Comparison of ENCODE assay signal across 8 cellular contexts in the genomic region with DNA sequence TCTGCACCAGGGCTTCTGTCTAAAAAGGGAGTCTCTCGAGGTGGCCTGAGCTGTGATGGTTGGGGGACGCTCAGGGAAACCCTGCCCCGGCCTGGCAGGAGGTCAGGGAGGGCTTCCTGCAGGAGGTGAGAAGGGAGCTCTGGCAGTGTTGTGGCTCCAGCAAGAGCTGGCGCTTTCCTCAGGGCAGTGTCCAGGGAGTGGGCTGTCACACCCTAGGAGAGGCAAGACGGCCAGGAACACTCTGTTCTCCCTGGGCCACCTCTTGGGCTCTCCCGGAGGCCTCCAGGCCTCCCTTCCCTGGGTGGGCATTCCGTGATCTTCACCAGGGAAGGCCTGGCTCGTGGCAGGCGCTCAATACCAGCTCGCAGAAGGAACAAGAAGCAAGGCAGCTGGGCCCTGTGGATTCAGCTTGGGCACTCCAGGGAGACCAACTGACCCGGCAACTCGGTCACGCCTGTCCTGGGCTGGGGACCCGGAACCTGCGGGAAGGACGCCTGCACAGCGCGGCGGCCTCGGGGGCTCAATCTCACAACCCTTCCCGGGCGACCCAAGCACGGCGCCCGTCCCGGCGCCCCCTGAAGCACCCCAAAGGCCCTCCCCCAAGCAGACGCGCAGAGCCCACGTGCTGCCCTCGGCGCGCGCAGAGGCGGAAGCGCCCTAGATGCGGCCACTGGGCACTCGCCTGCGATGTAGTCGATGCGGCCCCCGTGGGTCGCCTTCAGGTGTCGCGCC. TPM values are rescaled to one million over a fixed set of nuclear protein-coding genes. Genes with fewer than 3 reads are reported as not detected.
DNase-seq lines count a peak whose midpoint lies in the region; ATAC-seq, FAIRE-seq and TF ChIP-seq lines count a peak whose summit lies in the region.

No MANE protein-coding gene starts in this region.

- H3K27ac ChIP-seq in H1 (ENCODE audit: low read depth, low read length) (peak overlapping the region; percentile 74), mesendoderm (ENCODE audit: low read depth, low read length) (peak overlapping the region; percentile 7)

- CTCF ChIA-PET in activated CD8-positive, alpha-beta T cell treated with anti-CD3 and anti-CD28 coated beads, Interleukin-2, amount 10 ng/mL, durations not matched to agents 7 days and 5 days (lab: Charles Lee), result interaction anchor here (0.9 to 5.5 kb wide), 13 partner anchors 12 to 407 kb away, joined by 3 to 42 read pairs (median 4); partner anchors contain the start of genes GALNS and TRAPPC2L
- CTCF ChIA-PET in H1 (lab: Charles Lee; ENCODE audit: partially characterized antibody), result interaction anchor here (0.6 to 2.6 kb wide), 15 partner anchors 10 to 363 kb away, joined by 3 to 16 read pairs (median 4); partner anchors contain the start of gene CDH15

- H3K79me1 ChIP-seq in H1 (ENCODE audit: low read depth, low read length) (peaks cover 6% of the 10 kb centered on the region; the same call in 1 of the 2 replicates), mesendoderm (ENCODE audit: low read length) (peaks cover 7% of the 10 kb centered on the region)

- no peak for FAIRE-seq in H1 (lab: Jason Lieb, UNC)

- H3K4me2 ChIP-seq in H1 (ENCODE audit: insufficient read depth in 1 of 2, low read depth in 2 of 2, low read length in 2 of 2) (peak overlapping the region; percentile 82 to 90), mesendoderm (ENCODE audit: low read length) (peak overlapping the region; percentile 98)

- no peak overlapping the region for H2AFZ ChIP-seq in H1 (ENCODE audit: low read length)

- no peak for TF ChIP-seq EP300 in H1 (IDR thresholded peaks at IDR 0.05; ENCODE audit: borderline replicate concordance in 1 of 2, low read depth in 2 of 2, low read length in 2 of 2)

- peaks cover 0 to 20% of the 10 kb centered on the region in 2 experiments; a peak in 2 of 4 replicates for H3K79me2 ChIP-seq in H1 (ENCODE audit: control insufficient read depth in 1 of 2, insufficient read depth in 2 of 2, low read length in 2 of 2)
- H3K79me2 ChIP-seq in mesendoderm (ENCODE audit: control insufficient read depth, insufficient read depth, low read length), result peaks cover 19% of the 10 kb centered on the region

- H4K8ac ChIP-seq in H1 (ENCODE audit: extremely low read depth, insufficient read depth, low read length) (peak overlapping the region; percentile 98; the same call in 1 of the 2 replicates), mesendoderm (ENCODE audit: low read depth, low read length) (no peak overlapping the region)

- H2BK5ac ChIP-seq in H1 (ENCODE audit: low read depth, low read length) (peak overlapping the region; percentile 93; the same call in 1 of the 2 replicates), mesendoderm (ENCODE audit: low read length) (peak overlapping the region; percentile 87)

- H3K14ac ChIP-seq in H1 (ENCODE audit: insufficient read length), result no peak overlapping the region

- ATAC-seq in GM18870 (IDR thresholded peaks at IDR 0.05; ENCODE audit: unreplicated experiment) (peak; percentile 33), HG03064 (IDR thresholded peaks at IDR 0.05; ENCODE audit: low read depth, unreplicated experiment) (peak; percentile 49)
- ATAC-seq in activated CD8-positive, alpha-beta T cell treated with anti-CD3 and anti-CD28 coated beads, Interleukin-2, amount 10 ng/mL, durations not matched to agents 7 days and 5 days, result peak; percentile 67

- DNase-seq in Ammon's horn (ENCODE audit: low spot score) (peak; percentile 92), NCI-H226 (peak; percentile 75), H1 (ENCODE audit: low read depth in 1 of 2, low spot score in 2 of 2) (no peak), mesendoderm (peak; percentile 57)
- DNase-seq in activated CD8-positive, alpha-beta T cell treated with anti-CD3 and anti-CD28 coated beads, Interleukin-2, amount 10 ng/mL, durations not matched to agents 7 days and 5 days, result peak; percentile 79
- peak; percentile 79 for DNase-seq in stimulated activated CD8-positive, alpha-beta memory T cell treated with anti-CD3 and anti-CD28 coated beads, Interleukin-4, amount 100 ng/mL, for 48 hours

- no peak overlapping the region for H2BK20ac ChIP-seq in H1 (ENCODE audit: low read length)

- peaks cover 27 to 36% of the 10 kb centered on the region in 2 experiments for H4K20me1 ChIP-seq in H1 (replicated peaks in 1 of 2; ENCODE audit: control insufficient read depth in 1 of 2, insufficient read depth in 2 of 2, low read length in 2 of 2)

- H4K5ac ChIP-seq in H1 (ENCODE audit: insufficient read length, low read depth, low read length) (peak overlapping the region; percentile 63), mesendoderm (ENCODE audit: low read length) (no peak overlapping the region)

- H3K4me1 ChIP-seq in H1 (replicated peaks in 1 of 4; ENCODE audit: control insufficient read depth in 3 of 4, insufficient read depth in 4 of 4, low read length in 3 of 4), result peaks cover 0 to 11% (median 4%) of the 10 kb centered on the region in 4 experiments; a peak in 5 of 7 replicates
- no peaks in the 10 kb centered on the region for H3K4me1 ChIP-seq in mesendoderm (ENCODE audit: control insufficient read depth, low read depth, low read length)

- TF ChIP-seq POLR2A in H1 (IDR thresholded peaks at IDR 0.05; ENCODE audit: control extremely low read depth in 1 of 2, low read depth in 2 of 2, low read length in 2 of 2), result no peak

- peak overlapping the region; percentile 84 to 93 (median 86) for H3K9ac ChIP-seq in H1 (replicated peaks in 1 of 4; ENCODE audit: extremely low read depth in 1 of 4, low read depth in 3 of 4, low read length in 3 of 4)
- H3K9ac ChIP-seq in mesendoderm (ENCODE audit: low read length), result peak overlapping the region; percentile 97

- no peaks in the 10 kb centered on the region for H3K9me3 Mint-ChIP-seq in activated CD8-positive, alpha-beta T cell treated with anti-CD3 and anti-CD28 coated beads, Interleukin-2, amount 10 ng/mL, durations not matched to agents 7 days and 5 days (ENCODE audit: insufficient read depth)

- H3K23ac ChIP-seq in H1 (ENCODE audit: insufficient read length), result no peak overlapping the region
- peak overlapping the region; percentile 97 for H3K23ac ChIP-seq in mesendoderm (ENCODE audit: low read length)

- POLR2A ChIA-PET in activated CD8-positive, alpha-beta T cell treated with anti-CD3 and anti-CD28 coated beads, Interleukin-2, amount 10 ng/mL, durations not matched to agents 7 days and 5 days (lab: Charles Lee), result interaction anchor here (0.6 to 4.2 kb wide), 10 partner anchors 8 to 241 kb away, joined by 3 to 27 read pairs (median 8); partner anchors contain the start of genes GALNS, TRAPPC2L and ZC3H18
- POLR2A ChIA-PET in H1 (lab: Charles Lee; ENCODE audit: partially characterized antibody), result interaction anchor here (0.8 to 8.1 kb wide), 25 partner anchors 8 to 391 kb away, joined by 3 to 77 read pairs (median 5); partner anchors contain the start of genes GALNS, IL17C, SLC22A31 and TRAPPC2L

- no peak overlapping the region for H2AK5ac ChIP-seq in H1 (ENCODE audit: low read depth, low read length)
- peak overlapping the region; percentile 74 for H2AK5ac ChIP-seq in mesendoderm (ENCODE audit: low read length)

- H3K9me3 ChIP-seq in H1 (ENCODE audit: insufficient read depth in 2 of 2, low read depth in 1 of 2, low read length in 1 of 2), result no peaks in the 10 kb centered on the region

- TF ChIP-seq CTCF in H1 (IDR thresholded peaks at IDR 0.05; ENCODE audit: control extremely low read depth in 1 of 3, insufficient read depth in 1 of 3, low read depth in 1 of 3, low read length in 3 of 3), result no peak

- H2BK15ac ChIP-seq in H1 (ENCODE audit: low read length), result no peak overlapping the region
- no peak overlapping the region for H2BK15ac ChIP-seq in mesendoderm (replicated peaks; ENCODE audit: low read depth)

- H3K23me2 ChIP-seq in H1 (ENCODE audit: low read depth, low read length), result peaks cover 10% of the 10 kb centered on the region

- H2BK120ac ChIP-seq in H1 (replicated peaks; ENCODE audit: low read depth, low read length) (no peak overlapping the region), mesendoderm (ENCODE audit: low read depth, low read length) (peak overlapping the region; percentile 39)

- H3K18ac ChIP-seq in H1 (ENCODE audit: extremely low read depth, low read length), result peak overlapping the region; percentile 96
- peak overlapping the region; percentile 85 for H3K18ac ChIP-seq in mesendoderm (ENCODE audit: low read length)

- H2BK12ac ChIP-seq in H1 (ENCODE audit: low read depth, low read length), result no peak overlapping the region; the same call in 1 of the 2 replicates

- H3K4ac ChIP-seq in H1 (replicated peaks; ENCODE audit: insufficient read length, low read depth, low read length) (peak overlapping the region; percentile 32), mesendoderm (ENCODE audit: low read depth, low read length) (peak overlapping the region; percentile 62)

- TF ChIP-seq RAD21 in H1 (IDR thresholded peaks at IDR 0.05 in 1 of 2, conservative IDR thresholded peaks at IDR 0.05 in 1 of 2; ENCODE audit: low read depth in 2 of 2, low read length in 2 of 2), result no peak

- H3K4me3 Mint-ChIP-seq in activated CD8-positive, alpha-beta T cell treated with anti-CD3 and anti-CD28 coated beads, Interleukin-2, amount 10 ng/mL, durations not matched to agents 7 days and 5 days, result peak overlapping the region; percentile 85

- peak overlapping the region; percentile 67 to 86 (median 82) for H3K4me3 ChIP-seq in H1 (ENCODE audit: extremely low read depth in 1 of 4, insufficient read depth in 2 of 4, low read depth in 3 of 4, low read length in 4 of 4)
- peak overlapping the region; percentile 90 for H3K4me3 ChIP-seq in mesendoderm (ENCODE audit: low read length)

- peaks cover 39% of the 10 kb centered on the region for H3K36me3 Mint-ChIP-seq in activated CD8-positive, alpha-beta T cell treated with anti-CD3 and anti-CD28 coated beads, Interleukin-2, amount 10 ng/mL, durations not matched to agents 7 days and 5 days (ENCODE audit: low read depth)

- 7% methylated on average over 34 of the region's 45 CpGs; no CpG with 5 or more reads in 1 of the 2 experiments for WGBS in H1 (ENCODE audit: extremely low coverage in 1 of 2, insufficient coverage in 1 of 2, insufficient read length in 1 of 2, insufficient replicate concordance in 2 of 2, low coverage in 1 of 2, low lambda C conversion rate in 2 of 2, missing lambda C conversion rate in 1 of 2), 2 experiments
- no CpG with 5 or more reads among the region's 45 CpGs for WGBS in mesendoderm (ENCODE audit: extremely low coverage, insufficient coverage, low lambda C conversion rate)

- H3K27ac Mint-ChIP-seq in activated CD8-positive, alpha-beta T cell treated with anti-CD3 and anti-CD28 coated beads, Interleukin-2, amount 10 ng/mL, durations not matched to agents 7 days and 5 days, result peak overlapping the region; percentile 93

- no peaks in the 10 kb centered on the region for H3K27me3 Mint-ChIP-seq in activated CD8-positive, alpha-beta T cell treated with anti-CD3 and anti-CD28 coated beads, Interleukin-2, amount 10 ng/mL, durations not matched to agents 7 days and 5 days (ENCODE audit: low read depth)

- peaks cover 36% of the 10 kb centered on the region for H3K4me1 Mint-ChIP-seq in activated CD8-positive, alpha-beta T cell treated with anti-CD3 and anti-CD28 coated beads, Interleukin-2, amount 10 ng/mL, durations not matched to agents 7 days and 5 days (ENCODE audit: low read depth)

- H3K56ac ChIP-seq in H1 (replicated peaks; ENCODE audit: insufficient read length, low read depth, low read length), result peak overlapping the region; percentile 84
- peak overlapping the region; percentile 97 for H3K56ac ChIP-seq in mesendoderm (ENCODE audit: low read length)

- H3K27me3 ChIP-seq in H1 (replicated peaks in 1 of 4; ENCODE audit: control insufficient read depth in 3 of 4, extremely low read depth in 1 of 4, insufficient read depth in 3 of 4, low read length in 3 of 4), result no peaks in the 10 kb centered on the region
- H3K27me3 ChIP-seq in mesendoderm (ENCODE audit: insufficient read depth, low read length, poor library complexity), result no peaks in the 10 kb centered on the region

- peaks cover 26 to 47% (median 34%) of the 10 kb centered on the region in 4 experiments for H3K36me3 ChIP-seq in H1 (ENCODE audit: control insufficient read depth in 2 of 4, insufficient read depth in 4 of 4, low read length in 3 of 4)
- peaks cover 20% of the 10 kb centered on the region for H3K36me3 ChIP-seq in mesendoderm (ENCODE audit: control insufficient read depth, insufficient read depth, low read length)

- peak overlapping the region; percentile 96 for H4K91ac ChIP-seq in H1 (replicated peaks; ENCODE audit: insufficient read length, low read length)

RNA-seq across cellular contexts. Expression of gene APRT, which starts 0.7 kb away (rescaled TPM):
- 100 to 1,000 TPM; 140 to 141 TPM for total RNA-seq in activated CD8-positive, alpha-beta T cell treated with anti-CD3 and anti-CD28 coated beads, Interleukin-2, amount 10 ng/mL, durations not matched to agents 7 days and 5 days
- total RNA-seq in H1 (2021; fragmentation: NEBNext Ultra II Directional; extraction: Animal tissue kit (Norgen Biotek cat#: 25700)), result 221 and 244 TPM in 2 replicates
- polyA plus RNA-seq in H1 (2011; rRNA removed), result 267 and 272 TPM in 2 replicates
- polyA plus RNA-seq in H1 (2011; cell fraction: cytosol; rRNA removed), result 183 TPM
- 229 TPM for polyA plus RNA-seq in H1 (2011; cell fraction: nucleus; rRNA removed)
- polyA plus RNA-seq in H1 (2012, experiment 1 of 2), result 277 to 336 TPM (median 307 TPM) in 4 replicates
- polyA plus RNA-seq in H1 (2012, experiment 2 of 2), result 319 TPM
- polyA plus RNA-seq in H1 (2013, experiment 1 of 2), result 268 TPM
- polyA plus RNA-seq in H1 (2013, experiment 2 of 2), result 292 TPM
- 35.1 and 46.4 TPM in 2 replicates for polyA minus RNA-seq in H1 (2011; rRNA and poly(A)+ RNA removed)
- 153 TPM for polyA minus RNA-seq in H1 (2011; cell fraction: cytosol; rRNA and poly(A)+ RNA removed)
- 113 TPM for polyA minus RNA-seq in H1 (2011; cell fraction: nucleus; rRNA and poly(A)+ RNA removed)
- 300 TPM for polyA plus RNA-seq in mesendoderm (2013, experiment 1 of 2)
- polyA plus RNA-seq in mesendoderm (2013, experiment 2 of 2), result 305 TPM

RNA-seq across cellular contexts. Expression of gene CDT1, which starts 7.4 kb away (rescaled TPM):
- 100 to 1,000 TPM; 126 to 132 TPM for total RNA-seq in activated CD8-positive, alpha-beta T cell treated with anti-CD3 and anti-CD28 coated beads, Interleukin-2, amount 10 ng/mL, durations not matched to agents 7 days and 5 days
- 95.4 and 96.5 TPM in 2 replicates for total RNA-seq in H1 (2021; fragmentation: NEBNext Ultra II Directional; extraction: Animal tissue kit (Norgen Biotek cat#: 25700))
- 76.7 and 141 TPM in 2 replicates for polyA plus RNA-seq in H1 (2011; rRNA removed)
- polyA plus RNA-seq in H1 (2011; cell fraction: cytosol; rRNA removed), result 58.9 TPM
- 87.0 TPM for polyA plus RNA-seq in H1 (2011; cell fraction: nucleus; rRNA removed)
- 38.0 to 88.5 TPM (median 80.4 TPM) in 4 replicates for polyA plus RNA-seq in H1 (2012, experiment 1 of 2)
- 81.9 TPM for polyA plus RNA-seq in H1 (2012, experiment 2 of 2)
- 43.2 TPM for polyA plus RNA-seq in H1 (2013, experiment 1 of 2)
- 40.8 TPM for polyA plus RNA-seq in H1 (2013, experiment 2 of 2)
- 33.2 and 36.2 TPM in 2 replicates for polyA minus RNA-seq in H1 (2011; rRNA and poly(A)+ RNA removed)
- polyA minus RNA-seq in H1 (2011; cell fraction: cytosol; rRNA and poly(A)+ RNA removed), result 144 TPM
- polyA minus RNA-seq in H1 (2011; cell fraction: nucleus; rRNA and poly(A)+ RNA removed), result 89.1 TPM
- polyA plus RNA-seq in mesendoderm (2013, experiment 1 of 2), result 38.9 TPM
- polyA plus RNA-seq in mesendoderm (2013, experiment 2 of 2), result 37.7 TPM

RNA-seq across cellular contexts. Expression of gene PIEZO1, which starts 26.0 kb away (rescaled TPM):
- 100 to 1,000 TPM; 226 to 230 TPM for total RNA-seq in activated CD8-positive, alpha-beta T cell treated with anti-CD3 and anti-CD28 coated beads, Interleukin-2, amount 10 ng/mL, durations not matched to agents 7 days and 5 days
- 63.6 and 67.5 TPM in 2 replicates for total RNA-seq in H1 (2021; fragmentation: NEBNext Ultra II Directional; extraction: Animal tissue kit (Norgen Biotek cat#: 25700))
- polyA plus RNA-seq in H1 (2011; rRNA removed), result 42.3 and 62.6 TPM in 2 replicates
- polyA plus RNA-seq in H1 (2011; cell fraction: cytosol; rRNA removed), result 43.1 TPM
- polyA plus RNA-seq in H1 (2011; cell fraction: nucleus; rRNA removed), result 361 TPM
- polyA plus RNA-seq in H1 (2012, experiment 1 of 2), result 37.5 to 75.6 TPM (median 65.9 TPM) in 4 replicates
- 43.7 TPM for polyA plus RNA-seq in H1 (2012, experiment 2 of 2)
- polyA plus RNA-seq in H1 (2013, experiment 1 of 2), result 76.1 TPM
- polyA plus RNA-seq in H1 (2013, experiment 2 of 2), result 73.2 TPM
- polyA minus RNA-seq in H1 (2011; rRNA and poly(A)+ RNA removed), result 19.7 and 34.2 TPM in 2 replicates
- polyA minus RNA-seq in H1 (2011; cell fraction: cytosol; rRNA and poly(A)+ RNA removed), result 33.0 TPM
- 63.0 TPM for polyA minus RNA-seq in H1 (2011; cell fraction: nucleus; rRNA and poly(A)+ RNA removed)
- 37.5 TPM for polyA plus RNA-seq in mesendoderm (2013, experiment 1 of 2)
- polyA plus RNA-seq in mesendoderm (2013, experiment 2 of 2), result 38.4 TPM

RNA-seq across cellular contexts. Expression of gene GALNS, which starts 45.7 kb away (rescaled TPM):
- 10 to 100 TPM; 31.1 to 33.3 TPM for total RNA-seq in activated CD8-positive, alpha-beta T cell treated with anti-CD3 and anti-CD28 coated beads, Interleukin-2, amount 10 ng/mL, durations not matched to agents 7 days and 5 days
- total RNA-seq in H1 (2021; fragmentation: NEBNext Ultra II Directional; extraction: Animal tissue kit (Norgen Biotek cat#: 25700)), result 17.8 and 22.4 TPM in 2 replicates
- 8.9 and 12.7 TPM in 2 replicates for polyA plus RNA-seq in H1 (2011; rRNA removed)
- 9.8 TPM for polyA plus RNA-seq in H1 (2011; cell fraction: cytosol; rRNA removed)
- polyA plus RNA-seq in H1 (2011; cell fraction: nucleus; rRNA removed), result 28.1 TPM
- 15.7 to 17.2 TPM (median 16.7 TPM) in 4 replicates for polyA plus RNA-seq in H1 (2012, experiment 1 of 2)
- polyA plus RNA-seq in H1 (2012, experiment 2 of 2), result 11.6 TPM
- 14.6 TPM for polyA plus RNA-seq in H1 (2013, experiment 1 of 2)
- 15.0 TPM for polyA plus RNA-seq in H1 (2013, experiment 2 of 2)
- polyA minus RNA-seq in H1 (2011; rRNA and poly(A)+ RNA removed), result 7.5 and 10.5 TPM in 2 replicates
- polyA minus RNA-seq in H1 (2011; cell fraction: cytosol; rRNA and poly(A)+ RNA removed), result 10.6 TPM
- 22.3 TPM for polyA minus RNA-seq in H1 (2011; cell fraction: nucleus; rRNA and poly(A)+ RNA removed)
- 8.9 TPM for polyA plus RNA-seq in mesendoderm (2013, experiment 1 of 2)
- 8.8 TPM for polyA plus RNA-seq in mesendoderm (2013, experiment 2 of 2)

RNA-seq across cellular contexts. Expression of gene TRAPPC2L, which starts 45.9 kb away (rescaled TPM):
- total RNA-seq in activated CD8-positive, alpha-beta T cell treated with anti-CD3 and anti-CD28 coated beads, Interleukin-2, amount 10 ng/mL, durations not matched to agents 7 days and 5 days, result 10 to 100 TPM; 61.2 to 65.3 TPM
- 94.0 and 98.7 TPM in 2 replicates for total RNA-seq in H1 (2021; fragmentation: NEBNext Ultra II Directional; extraction: Animal tissue kit (Norgen Biotek cat#: 25700))
- 113 and 133 TPM in 2 replicates for polyA plus RNA-seq in H1 (2011; rRNA removed)
- 98.2 TPM for polyA plus RNA-seq in H1 (2011; cell fraction: cytosol; rRNA removed)
- polyA plus RNA-seq in H1 (2011; cell fraction: nucleus; rRNA removed), result 131 TPM
- 129 to 276 TPM (median 222 TPM) in 4 replicates for polyA plus RNA-seq in H1 (2012, experiment 1 of 2)
- polyA plus RNA-seq in H1 (2012, experiment 2 of 2), result 213 TPM
- 84.6 TPM for polyA plus RNA-seq in H1 (2013, experiment 1 of 2)
- 84.6 TPM for polyA plus RNA-seq in H1 (2013, experiment 2 of 2)
- 61.8 and 63.2 TPM in 2 replicates for polyA minus RNA-seq in H1 (2011; rRNA and poly(A)+ RNA removed)
- polyA minus RNA-seq in H1 (2011; cell fraction: cytosol; rRNA and poly(A)+ RNA removed), result 31.9 TPM
- polyA minus RNA-seq in H1 (2011; cell fraction: nucleus; rRNA and poly(A)+ RNA removed), result 47.8 TPM
- 108 TPM for polyA plus RNA-seq in mesendoderm (2013, experiment 1 of 2)
- 109 TPM for polyA plus RNA-seq in mesendoderm (2013, experiment 2 of 2)

Comparison
In these comparisons a context has a peak if more than half of its experiments do, and no peak if none do; other contexts are left out.
1. DNase-seq: peak in Ammon's horn (single experiment), NCI-H226 (single experiment), activated CD8-positive, alpha-beta T cell treated with anti-CD3 and anti-CD28 coated beads, Interleukin-2, amount 10 ng/mL, durations not matched to agents 7 days and 5 days (single experiment), mesendoderm (single experiment) and stimulated activated CD8-positive, alpha-beta memory T cell treated with anti-CD3 and anti-CD28 coated beads, Interleukin-4, amount 100 ng/mL, for 48 hours (single experiment); none in H1 (0 of 2).
2. Peak in every context shown above with its lines, with median percentiles within 50 percentile points of each other: ATAC-seq.